8 cellular contexts compared by ENCODE assay signal in the genomic region with DNA sequence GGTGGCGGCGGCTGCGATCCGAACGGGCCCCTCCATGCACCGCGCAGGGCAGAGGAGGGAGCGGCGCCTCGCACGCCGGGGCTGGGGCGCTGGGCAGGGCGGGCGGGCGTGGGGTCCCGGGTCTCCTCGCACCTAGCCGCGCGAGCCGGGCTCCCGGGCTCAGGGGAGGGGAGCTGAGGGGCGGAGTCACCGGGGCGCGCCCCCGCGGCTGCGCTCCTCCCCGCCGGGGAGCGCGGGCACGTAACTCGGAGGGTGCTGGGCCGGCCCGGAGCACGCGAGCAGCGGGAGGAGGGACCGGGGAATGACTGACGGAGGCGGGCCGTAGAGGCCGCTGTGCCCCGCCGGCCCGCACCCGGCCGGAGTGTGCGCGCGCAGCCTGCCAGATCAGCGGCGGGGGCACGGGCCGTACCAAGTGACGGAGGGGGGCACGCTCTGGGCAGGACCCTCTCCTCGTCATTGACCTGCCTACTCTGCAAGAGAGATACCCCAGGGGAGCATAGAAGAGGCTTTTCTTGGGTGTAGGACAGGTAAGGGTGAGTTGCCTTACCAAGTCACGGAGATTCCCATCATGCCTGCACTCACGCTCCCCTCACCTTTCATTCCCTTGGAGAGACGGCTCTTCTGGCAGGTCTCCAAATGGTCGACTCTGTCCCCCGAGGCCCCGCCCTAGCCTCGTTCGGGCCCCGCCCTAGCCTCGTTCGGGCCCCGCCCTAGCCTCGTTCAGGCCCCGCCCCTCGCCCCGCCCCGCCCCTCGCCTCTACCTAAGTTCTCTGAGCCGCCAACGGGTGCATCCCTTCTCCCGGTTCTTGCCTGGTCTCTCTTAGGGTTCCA. TPM values are rescaled to one million over a fixed set of nuclear protein-coding genes. Genes with fewer than 3 reads are reported as not detected.
A peak's percentile ranks its signal among the peaks of the same experiment; 100 is the strongest.
DNase-seq lines count a peak whose midpoint lies in the region; ATAC-seq, FAIRE-seq and TF ChIP-seq lines count a peak whose summit lies in the region.

CDON (minus strand) TSS at position 188 of the 831 bp plus-strand sequence. CDS start 39,390 bp downstream, outside the sequence.

- CTCF ChIA-PET in HepG2 (lab: Yijun Ruan, JAX; ENCODE audit: low intra/inter-chr PET ratio, low total read pairs): interaction anchor here (0.6 to 3.2 kb wide), 2 partner anchors 120 to 140 kb away, joined by 3 to 14 read pairs; no protein-coding TSS in a partner anchor

- H3K79me2 ChIP-seq in HepG2 (ENCODE audit: insufficient read depth, low read length): peaks cover 20% of the 10 kb centered on the region

- ATAC-seq in GM19397 (IDR thresholded peaks at IDR 0.05; ENCODE audit: unreplicated experiment) (peak; percentile 97), HG03558 (IDR thresholded peaks at IDR 0.05; ENCODE audit: extremely low read depth, unreplicated experiment) (peak; percentile 95), HepG2 (peak; percentile 91)

- peak within 1 kb of the TSS; percentile 93 to 100 (median 97) for H3K4me2 ChIP-seq in BLaER1 treated with 17β-estradiol and CSF1 and Interleukin-3, amounts not matched to agents 10 nM and 100 nM
- peak within 1 kb of the TSS; percentile 99 for H3K4me2 ChIP-seq in HepG2 (ENCODE audit: low read depth, low read length)

- POLR2A ChIA-PET in HepG2 (lab: Yijun Ruan, JAX): interaction anchor here (1.0 to 2.9 kb wide), 9 partner anchors 21 to 148 kb away, joined by 3 to 16 read pairs (median 4); partner anchors contain the start of genes FAM118B and RPUSD4

- peak; percentile 60 for TF ChIP-seq CTCF in HepG2 (CRISPR knock-in tag; IDR thresholded peaks at IDR 0.05)

- H3K27me3 ChIP-seq in BLaER1 treated with 17β-estradiol and CSF1 and Interleukin-3, amounts not matched to agents 10 nM and 100 nM: peaks cover 23 to 35% (median 30%) of the 10 kb centered on the region in 11 experiments
- no peaks in the 10 kb centered on the region for H3K27me3 ChIP-seq in HepG2 (ENCODE audit: control insufficient read depth in 1 of 2, insufficient read depth in 2 of 2, low read length in 2 of 2)

- H3K9me3 ChIP-seq in BLaER1 treated with 17β-estradiol and CSF1 and Interleukin-3, amounts not matched to agents 10 nM and 100 nM (replicated peaks in 1 of 11): no peaks in the 10 kb centered on the region
- H3K9me3 ChIP-seq in HepG2 (ENCODE audit: low read length): no peaks in the 10 kb centered on the region

- peak within 1 kb of the TSS; percentile 92 to 99 (median 98) for H3K27ac ChIP-seq in BLaER1 treated with 17β-estradiol and CSF1 and Interleukin-3, amounts not matched to agents 10 nM and 100 nM
- peak within 1 kb of the TSS; percentile 100 for H3K27ac ChIP-seq in HepG2 (ENCODE audit: extremely low read length, insufficient read depth, low read length)

- H3K4me3 ChIP-seq in BLaER1 treated with 17β-estradiol and CSF1 and Interleukin-3, amounts not matched to agents 10 nM and 100 nM: peak within 1 kb of the TSS; percentile 61 to 80 (median 71)
- peak within 1 kb of the TSS; percentile 75 to 86 (median 80) for H3K4me3 ChIP-seq in HepG2 (replicated peaks in 1 of 3; ENCODE audit: insufficient read depth in 1 of 3, low read depth in 2 of 3, low read length in 3 of 3)

- WGBS in HepG2 (ENCODE audit: low lambda C conversion rate): 0% methylated on average over 9 of the region's 82 CpGs

- no peaks in the 10 kb centered on the region for H3K36me3 ChIP-seq in BLaER1 treated with 17β-estradiol and CSF1 and Interleukin-3, amounts not matched to agents 10 nM and 100 nM
- H3K36me3 ChIP-seq in HepG2 (replicated peaks in 1 of 2; ENCODE audit: control insufficient read depth in 1 of 2, insufficient read depth in 2 of 2, low read length in 2 of 2): no peaks in the 10 kb centered on the region

- peak in 1 of 2 experiments; percentile 4; a peak in 1 of 4 replicates for TF ChIP-seq EP300 in HepG2 (IDR thresholded peaks at IDR 0.05; ENCODE audit: low read depth in 2 of 2, low read length in 2 of 2)
- peak; percentile 12; the same call in 1 of the 2 replicates for TF ChIP-seq EP300 in HepG2 (CRISPR knock-in tag; IDR thresholded peaks at IDR 0.05; ENCODE audit: borderline replicate concordance)

- no TSS peak for BruUV-seq in HepG2 (replicated peaks; lab: Mats Ljungman, UMichigan)

- intact Hi-C loops in HepG2 (cut with micrococcal nuclease; ENCODE audit: unreplicated experiment): loop anchor here (2.0 to 5.0 kb wide), 5 partner anchors 26 to 124 kb away; no protein-coding TSS in a partner anchor

- in situ Hi-C loops in HepG2 (cut with HindIII; ENCODE audit: extremely low pct_ligation_motif_present, low pct_unique_long_range_greater_than_20kb): loop anchor here (5.0 to 10.0 kb wide), 2 partner anchors 121 to 132 kb away; no protein-coding TSS in a partner anchor

- no peaks in the 10 kb centered on the region; a peak in 2 of 22 replicates for H4K20me1 ChIP-seq in BLaER1 treated with 17β-estradiol and CSF1 and Interleukin-3, amounts not matched to agents 10 nM and 100 nM
- H4K20me1 ChIP-seq in HepG2 (ENCODE audit: insufficient read depth, low read length): no peaks in the 10 kb centered on the region

- peak; percentile 96 for DNase-seq in NCI-H69 (lab: John Stamatoyannopoulos, UW)
- peak; percentile 88 for DNase-seq in activated CD4-positive, alpha-beta T cell treated with anti-CD3 and anti-CD28 coated beads, Interleukin-2, amount 50 U/mL, for 1 hour
- DNase-seq in dedifferentiated amniotic fluid mesenchymal stem cell (ENCODE audit: extremely low spot score): peak; percentile 92
- peak; percentile 86 for DNase-seq in HepG2 (ENCODE audit: low spot score)
- DNase-seq in stimulated activated CD4-positive, alpha-beta T cell treated with anti-CD3 and anti-CD28 coated beads, Interleukin-2, amount 100 ng/mL, for 4 hours (ENCODE audit: low read depth): peak; percentile 83

- no peak for FAIRE-seq in HepG2 (lab: Jason Lieb, UNC)

- TF ChIP-seq RAD21 in HepG2 (CRISPR knock-in tag; IDR thresholded peaks at IDR 0.05): peak; percentile 74

- peak within 1 kb of the TSS; percentile 88 to 99 (median 96) for H3K9ac ChIP-seq in BLaER1 treated with 17β-estradiol and CSF1 and Interleukin-3, amounts not matched to agents 10 nM and 100 nM
- peak within 1 kb of the TSS; percentile 98 for H3K9ac ChIP-seq in HepG2 (ENCODE audit: insufficient read depth, low read depth, low read length)

- H2AFZ ChIP-seq in HepG2 (ENCODE audit: low read length): peak within 1 kb of the TSS; percentile 99

- TF ChIP-seq POLR2A in HepG2 (IDR thresholded peaks at IDR 0.05; ENCODE audit: insufficient read depth in 1 of 2, low read depth in 2 of 2, low read length in 2 of 2): peak in 1 of 2 experiments; percentile 71; a peak in 2 of 4 replicates

- H3K4me1 ChIP-seq in BLaER1 treated with 17β-estradiol and CSF1 and Interleukin-3, amounts not matched to agents 10 nM and 100 nM: peaks cover 0 to 13% (median 7%) of the 10 kb centered on the region in 10 experiments; a peak in 14 of 20 replicates
- peaks cover 53% of the 10 kb centered on the region for H3K4me1 ChIP-seq in HepG2 (ENCODE audit: insufficient read depth, low read length)

TF ChIP-seq in HepG2, 621 proteins besides CTCF, POLR2A, EP300 and RAD21 (continues in another document):
- 0 out of 2 replicates have a peak, but pooled peaks have one; percentile 36 for TF ChIP-seq ZMYM2 (CRISPR knock-in tag; IDR thresholded peaks at IDR 0.05)
- 0 out of 2 replicates have a peak, but pooled peaks have one; percentile 22 for TF ChIP-seq ZFP37 (CRISPR knock-in tag; IDR thresholded peaks at IDR 0.05; ENCODE audit: borderline replicate concordance)
- no peak for TF ChIP-seq KAT2B (IDR thresholded peaks at IDR 0.05; ENCODE audit: borderline replicate concordance, low read depth, low read length)
- peak; percentile 27; the same call in 1 of the 2 replicates for TF ChIP-seq FOSL2 (CRISPR knock-in tag; IDR thresholded peaks at IDR 0.05)

RNA-seq across cellular contexts. Expression of gene CDON, which starts in this region (rescaled TPM):
- total RNA-seq in HepG2 (2016; rRNA removed; fragmentation: Illumina TruSeq; extraction: Trizol): 8.4 and 12.8 TPM in 2 replicates
- total RNA-seq in HepG2 (2016; cell fraction: cytosol; rRNA removed; fragmentation: Illumina TruSeq; extraction: Trizol; ENCODE audit: low read depth): 5.5 and 5.6 TPM in 2 replicates
- total RNA-seq in HepG2 (2016; cell fraction: insoluble cytoplasmic fraction; rRNA removed; fragmentation: Illumina TruSeq; extraction: Trizol): 7.2 and 12.2 TPM in 2 replicates
- 8.7 and 10.6 TPM in 2 replicates for total RNA-seq in HepG2 (2016; cell fraction: membrane; rRNA removed; fragmentation: Illumina TruSeq; extraction: Trizol)
- 19.7 and 22.7 TPM in 2 replicates for total RNA-seq in HepG2 (2016; cell fraction: nucleus; rRNA removed; fragmentation: Illumina TruSeq; extraction: Trizol)
- 7.4 and 9.6 TPM in 2 replicates for polyA plus RNA-seq in HepG2 (2011; rRNA removed)
- 5.5 and 6.9 TPM in 2 replicates for polyA plus RNA-seq in HepG2 (2011; cell fraction: cytosol; rRNA removed)
- 10.3 and 11.2 TPM in 2 replicates for polyA plus RNA-seq in HepG2 (2011; cell fraction: nucleus; rRNA removed)
- polyA plus RNA-seq in HepG2 (2012): 9.3 and 10.1 TPM in 2 replicates
- 0.72 and 1.7 TPM in 2 replicates for polyA plus RNA-seq in HepG2 (2016; cell fraction: cytosol; fragmentation: Illumina TruSeq; extraction: Trizol; ENCODE audit: low read depth)
- 3.3 and 4.5 TPM in 2 replicates for polyA plus RNA-seq in HepG2 (2016; cell fraction: insoluble cytoplasmic fraction; fragmentation: Illumina TruSeq; extraction: Trizol; ENCODE audit: low read depth)
- 1.6 and 1.9 TPM in 2 replicates for polyA plus RNA-seq in HepG2 (2016; cell fraction: membrane; fragmentation: Illumina TruSeq; extraction: Trizol; ENCODE audit: low read depth)
- polyA plus RNA-seq in HepG2 (2016; cell fraction: nucleus; fragmentation: Illumina TruSeq; extraction: Trizol; ENCODE audit: insufficient read depth, low read depth): 15.3 and 16.2 TPM in 2 replicates
- polyA minus RNA-seq in HepG2 (2011; rRNA and poly(A)+ RNA removed; ENCODE audit: low replicate concordance): 12.8 and 28.4 TPM in 2 replicates
- 14.0 and 17.1 TPM in 2 replicates for polyA minus RNA-seq in HepG2 (2011; cell fraction: cytosol; rRNA and poly(A)+ RNA removed)
- polyA minus RNA-seq in HepG2 (2011; cell fraction: nucleus; rRNA and poly(A)+ RNA removed): 27.6 and 31.0 TPM in 2 replicates

Comparison
In these comparisons a context has a peak if more than half of its experiments do, and no peak if none do; other contexts are left out.
1. Peak in every context shown above with its lines: DNase-seq, ATAC-seq, H3K4me3 ChIP-seq and H3K27ac ChIP-seq.